Comparison of ENCODE assay signal across 7 cellular contexts in genomic region chr17:416293-417206, GRCh38. TPM values are rescaled to one million over a fixed set of nuclear protein-coding genes. Genes with fewer than 3 reads are reported as not detected.
A peak's percentile ranks its signal among the peaks of the same experiment; 100 is the strongest.
DNase-seq lines count a peak whose midpoint lies in the region; ATAC-seq and TF ChIP-seq lines count a peak whose summit lies in the region.

No MANE protein-coding gene starts in this region.

- H3K27ac ChIP-seq in KOPT-K1 (ENCODE audit: low read depth, low read length, poor library complexity, severe bottlenecking) (peak overlapping the region; percentile 78), smooth muscle cell (ENCODE audit: low read depth) (no peak overlapping the region)

- H3K9ac ChIP-seq in smooth muscle cell (ENCODE audit: low read depth) = no peak overlapping the region

- H3K4me1 ChIP-seq in smooth muscle cell (ENCODE audit: low read depth) = no peaks in the 10 kb centered on the region

- H3K27ac Mint-ChIP-seq in activated naive CD8-positive, alpha-beta T cell treated with anti-CD3 and anti-CD28 coated beads for 36 hours = peak overlapping the region; percentile 99

- no peak for TF ChIP-seq CTCF in smooth muscle cell (IDR thresholded peaks at IDR 0.05; ENCODE audit: borderline replicate concordance, insufficient read depth, poor library complexity, severe bottlenecking)

- H3K4me3 Mint-ChIP-seq in activated naive CD8-positive, alpha-beta T cell treated with anti-CD3 and anti-CD28 coated beads for 36 hours = peak overlapping the region; percentile 75

- no peak overlapping the region for H3K4me2 ChIP-seq in smooth muscle cell

- no peaks in the 10 kb centered on the region for H3K9me3 Mint-ChIP-seq in activated naive CD8-positive, alpha-beta T cell treated with anti-CD3 and anti-CD28 coated beads for 36 hours

- H3K27me3 Mint-ChIP-seq in activated naive CD8-positive, alpha-beta T cell treated with anti-CD3 and anti-CD28 coated beads for 36 hours = no peaks in the 10 kb centered on the region

- H3K27me3 ChIP-seq in smooth muscle cell (ENCODE audit: low read depth) = no peaks in the 10 kb centered on the region

- H4K20me1 ChIP-seq in smooth muscle cell (ENCODE audit: low read depth) = no peaks in the 10 kb centered on the region

- peaks cover 75% of the 10 kb centered on the region for H3K4me1 Mint-ChIP-seq in activated naive CD8-positive, alpha-beta T cell treated with anti-CD3 and anti-CD28 coated beads for 36 hours

- peak; percentile 44 for DNase-seq in activated naive CD8-positive, alpha-beta T cell treated with anti-CD3 and anti-CD28 coated beads for 36 hours
- peak; percentile 18 to 71 (median 44) for DNase-seq in stimulated activated naive CD4-positive, alpha-beta T cell (lab: John Stamatoyannopoulos, UW)
- DNase-seq in NCI-H1092 (lab: John Stamatoyannopoulos, UW) (no peak), smooth muscle cell (lab: John Stamatoyannopoulos, UW; ENCODE audit: unreplicated experiment) (no peak), NCI-H345 (lab: John Stamatoyannopoulos, UW) (no peak)

- WGBS in smooth muscle cell (ENCODE audit: low lambda C conversion rate) = 93% methylated on average over 22 of the region's 23 CpGs

- H3K79me2 ChIP-seq in smooth muscle cell (ENCODE audit: low read depth) = no peaks in the 10 kb centered on the region

- peak; percentile 68 for ATAC-seq in GM19452 (IDR thresholded peaks at IDR 0.05; ENCODE audit: unreplicated experiment)

- H3K36me3 ChIP-seq in KOPT-K1 (ENCODE audit: insufficient read depth, low read length) = peaks cover 16% of the 10 kb centered on the region; the same call in 1 of the 2 replicates
- H3K36me3 ChIP-seq in smooth muscle cell (ENCODE audit: low read depth) = no peaks in the 10 kb centered on the region

- H3F3A ChIP-seq in smooth muscle cell (ENCODE audit: low read depth) = no peaks in the 10 kb centered on the region

- H3K9me3 ChIP-seq in KOPT-K1 (ENCODE audit: insufficient read depth, low read length, poor library complexity, severe bottlenecking) (no peaks in the 10 kb centered on the region), smooth muscle cell (replicated peaks; ENCODE audit: low read depth) (no peaks in the 10 kb centered on the region)

- H3K4me3 ChIP-seq in smooth muscle cell = no peak overlapping the region

- no peak overlapping the region for H2AFZ ChIP-seq in smooth muscle cell (ENCODE audit: low read depth)

- peaks cover 14% of the 10 kb centered on the region for H3K36me3 Mint-ChIP-seq in activated naive CD8-positive, alpha-beta T cell treated with anti-CD3 and anti-CD28 coated beads for 36 hours

RNA-seq across cellular contexts. Expression of gene RFLNB, which starts 29.2 kb away (rescaled TPM):
- total RNA-seq in activated naive CD8-positive, alpha-beta T cell treated with anti-CD3 and anti-CD28 coated beads for 36 hours = 10 to 100 TPM; 37.3 to 38.4 TPM
- 28.1 and 37.7 TPM in 2 replicates for total RNA-seq in smooth muscle cell
- 33.4 and 36.6 TPM in 2 replicates for polyA plus RNA-seq in smooth muscle cell

Comparison
In these comparisons a context has a peak if more than half of its experiments do, and no peak if none do; other contexts are left out.
1. DNase-seq: peak in activated naive CD8-positive, alpha-beta T cell treated with anti-CD3 and anti-CD28 coated beads for 36 hours (single experiment) and stimulated activated naive CD4-positive, alpha-beta T cell (6 of 6); none in NCI-H1092 (single experiment), smooth muscle cell (single experiment) and NCI-H345 (single experiment).